ENCODE assay signal across 8 cellular contexts in the genomic region with DNA sequence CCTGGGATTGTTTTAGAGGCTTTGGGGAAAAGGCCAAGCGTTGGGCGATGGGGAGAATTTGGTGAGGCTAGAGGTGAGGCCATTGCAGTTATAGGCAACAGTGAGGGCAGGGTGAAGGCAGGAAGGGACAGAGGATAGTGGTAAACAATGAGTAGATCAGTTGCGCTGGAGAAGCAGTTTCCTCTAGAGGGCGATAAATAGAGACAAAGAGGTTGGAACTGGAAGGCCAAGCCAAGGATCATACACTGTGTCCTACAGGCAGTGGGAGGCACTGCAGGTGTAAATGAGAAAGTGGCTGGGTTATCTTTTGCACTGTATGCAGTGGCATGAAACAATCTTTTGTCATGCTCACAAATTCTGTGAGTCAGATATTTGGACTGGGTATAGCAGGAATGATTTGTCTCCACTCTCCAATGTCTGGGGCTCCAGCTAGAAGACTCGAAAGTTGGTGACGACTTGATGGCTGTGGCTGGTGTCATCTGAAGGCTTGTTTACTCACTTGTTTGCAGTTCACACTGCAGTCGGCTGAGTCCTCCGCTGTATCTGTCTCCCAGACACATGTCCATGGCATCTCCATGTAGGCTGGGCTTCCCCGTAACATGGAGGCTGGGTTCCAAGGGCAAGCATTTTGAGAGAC.
A peak's percentile ranks its signal among the peaks of the same experiment; 100 is the strongest.
DNase-seq lines count a peak whose midpoint lies in the region; ATAC-seq and TF ChIP-seq lines count a peak whose summit lies in the region.

No MANE protein-coding gene starts in this region.

- TF ChIP-seq POLR2A in lower leg skin (IDR thresholded peaks at IDR 0.05) = no peak

- H3K9me3 ChIP-seq in iPS DF 6.9 (ENCODE audit: control insufficient read depth, insufficient read depth, low read length) (no peaks in the 10 kb centered on the region), tibial artery (no peaks in the 10 kb centered on the region)

- no peak overlapping the region for H3K27ac Mint-ChIP-seq in activated CD4-positive, alpha-beta memory T cell treated with anti-CD3 and anti-CD28 coated beads for 36 hours

- H3K36me3 Mint-ChIP-seq in activated CD4-positive, alpha-beta memory T cell treated with anti-CD3 and anti-CD28 coated beads for 36 hours = no peaks in the 10 kb centered on the region

- H3K27ac ChIP-seq in iPS DF 6.9 (ENCODE audit: low read length) (no peak overlapping the region), tibial artery (no peak overlapping the region)

- DNase-seq in EL (peak; percentile 69), NCI-H226 (peak; percentile 49), iPS DF 6.9 (ENCODE audit: low read depth, low spot score) (peak; percentile 91), tibial artery (no peak), lower leg skin (ENCODE audit: low spot score in 2 of 2) (no peak)
- DNase-seq in activated CD4-positive, alpha-beta memory T cell treated with anti-CD3 and anti-CD28 coated beads for 36 hours = peak; percentile 38

- H3K9me3 Mint-ChIP-seq in activated CD4-positive, alpha-beta memory T cell treated with anti-CD3 and anti-CD28 coated beads for 36 hours = no peaks in the 10 kb centered on the region

- intact Hi-C loops in activated CD4-positive, alpha-beta memory T cell treated with anti-CD3 and anti-CD28 coated beads for 36 hours (cut with micrococcal nuclease) = no loop called here
- intact Hi-C loops in tibial artery (cut with DNase I; ENCODE audit: low total_unique reads) = no loop called here
- intact Hi-C loops in lower leg skin (cut with DNase I; ENCODE audit: low total_unique reads) = no loop called here

- no peak overlapping the region for H3K4me3 Mint-ChIP-seq in activated CD4-positive, alpha-beta memory T cell treated with anti-CD3 and anti-CD28 coated beads for 36 hours

- no peak overlapping the region for H3K4me3 ChIP-seq in iPS DF 6.9 (ENCODE audit: low read length)
- no peak overlapping the region for H3K4me3 ChIP-seq in tibial artery
- H3K4me3 ChIP-seq in lower leg skin (ENCODE audit: low read depth, poor library complexity, severe bottlenecking) = no peak overlapping the region

- peak; percentile 99 for ATAC-seq in GM19372 (IDR thresholded peaks at IDR 0.05; ENCODE audit: low read depth, unreplicated experiment)
- ATAC-seq in HG03175 (IDR thresholded peaks at IDR 0.05; ENCODE audit: unreplicated experiment) = peak; percentile 98

- H3K4me1 Mint-ChIP-seq in activated CD4-positive, alpha-beta memory T cell treated with anti-CD3 and anti-CD28 coated beads for 36 hours (ENCODE audit: low read depth) = no peaks in the 10 kb centered on the region

- H3K4me1 ChIP-seq in iPS DF 6.9 (ENCODE audit: control insufficient read depth, insufficient read depth, low read length) (no peaks in the 10 kb centered on the region), tibial artery (peaks cover 3 to 28% (median 15%) of the 10 kb centered on the region in 4 donors)

- TF ChIP-seq CTCF in tibial artery (IDR thresholded peaks at IDR 0.05) = peak; percentile 25 to 27
- TF ChIP-seq CTCF in lower leg skin (IDR thresholded peaks at IDR 0.05) = peak in 1 of 3 donors; percentile 30

- POLR2A ChIA-PET in activated CD4-positive, alpha-beta memory T cell treated with anti-CD3 and anti-CD28 coated beads for 36 hours (lab: Charles Lee) = no interaction called here

- peaks cover 3% of the 10 kb centered on the region for H3K27me3 Mint-ChIP-seq in activated CD4-positive, alpha-beta memory T cell treated with anti-CD3 and anti-CD28 coated beads for 36 hours

- no CpG with 5 or more reads among the region's 9 CpGs for WGBS in iPS DF 6.9 (ENCODE audit: insufficient coverage, insufficient read length)
- WGBS in lower leg skin, 2 donors = 83 to 84% methylated on average over 9 of the region's 9 CpGs

- H3K36me3 ChIP-seq in iPS DF 6.9 (ENCODE audit: control insufficient read depth, insufficient read depth, low read length) (no peaks in the 10 kb centered on the region), tibial artery (no peaks in the 10 kb centered on the region)

- no peaks in the 10 kb centered on the region for H3K27me3 ChIP-seq in iPS DF 6.9 (ENCODE audit: control insufficient read depth, insufficient read depth, low read length)
- H3K27me3 ChIP-seq in tibial artery = no peaks in the 10 kb centered on the region

- CTCF ChIA-PET in activated CD4-positive, alpha-beta memory T cell treated with anti-CD3 and anti-CD28 coated beads for 36 hours (lab: Charles Lee) = interaction anchor here (0.6 kb wide), 1 partner anchor 163 kb away, joined by 3 read pairs; no protein-coding TSS in a partner anchor

Comparison
In these comparisons a context has a peak if more than half of its experiments do, and no peak if none do; other contexts are left out.
1. DNase-seq: peak in EL (single experiment), NCI-H226 (single experiment), activated CD4-positive, alpha-beta memory T cell treated with anti-CD3 and anti-CD28 coated beads for 36 hours (single experiment) and iPS DF 6.9 (single experiment); none in tibial artery (0 of 2) and lower leg skin (0 of 2).